7 cellular contexts compared by ENCODE assay signal in genomic region chr6:26172496-26172958, GRCh38.
DNase-seq lines count a peak whose midpoint lies in the region; ATAC-seq and TF ChIP-seq lines count a peak whose summit lies in the region.

No MANE protein-coding gene starts in this region.

- H3K9me3 ChIP-seq in hepatocyte (ENCODE audit: low read depth) (no peaks in the 10 kb centered on the region), sigmoid colon (no peaks in the 10 kb centered on the region)

- peaks cover 23% of the 10 kb centered on the region for H3K79me2 ChIP-seq in hepatocyte

- peak overlapping the region; percentile 71 for H3K4me3 ChIP-seq in hepatocyte
- H3K4me3 ChIP-seq in sigmoid colon: peak overlapping the region; percentile 59 to 74 (median 65)

- intact Hi-C loops in sigmoid colon (cut with DNase I): loop anchor here (5.0 to 10.0 kb wide), 3 partner anchors 115 to 425 kb away; partner anchors contain the start of genes ABT1 and HMGN4

- peaks cover 2% of the 10 kb centered on the region for H3K27me3 Mint-ChIP-seq in HFFc6 (ENCODE audit: insufficient read depth)

- H3K4me3 Mint-ChIP-seq in HFFc6: peak overlapping the region; percentile 97

- no peaks in the 10 kb centered on the region for H4K20me1 ChIP-seq in hepatocyte (ENCODE audit: insufficient read depth, poor library complexity, severe bottlenecking)

- no peak for ATAC-seq in HG03457 (IDR thresholded peaks at IDR 0.05; ENCODE audit: unreplicated experiment)

- WGBS in hepatocyte (ENCODE audit: low lambda C conversion rate, missing lambda C conversion rate): 10% methylated on average over 14 of the region's 14 CpGs
- WGBS in sigmoid colon, 2 donors: 0 to 4% methylated on average over 14 of the region's 14 CpGs

- peak overlapping the region; percentile 99 for H3K27ac Mint-ChIP-seq in HFFc6

- DNase-seq in GF-D8 (lab: John Stamatoyannopoulos, UW) (peak; percentile 28), HFFc6 (no peak), NCI-H748 (lab: John Stamatoyannopoulos, UW; ENCODE audit: unreplicated experiment) (peak; percentile 66), hepatocyte (ENCODE audit: low spot score) (peak; percentile 39), sigmoid colon (no peak)

- H3K36me3 Mint-ChIP-seq in HFFc6 (ENCODE audit: low read depth): no peaks in the 10 kb centered on the region

- H3K9me2 ChIP-seq in hepatocyte (replicated peaks; ENCODE audit: insufficient read depth): no peaks in the 10 kb centered on the region

- no peaks in the 10 kb centered on the region for H3K36me3 ChIP-seq in hepatocyte (replicated peaks; ENCODE audit: insufficient read depth, low read depth)
- no peaks in the 10 kb centered on the region for H3K36me3 ChIP-seq in sigmoid colon

- peak overlapping the region; percentile 79 for H3K4me2 ChIP-seq in hepatocyte

- no peaks in the 10 kb centered on the region for H3K9me3 Mint-ChIP-seq in HFFc6

- H2AFZ ChIP-seq in hepatocyte: peak overlapping the region; percentile 68

- TF ChIP-seq CTCF in HFFc6 (IDR thresholded peaks at IDR 0.05) (no peak), hepatocyte (IDR thresholded peaks at IDR 0.05; ENCODE audit: poor library complexity) (no peak), sigmoid colon (IDR thresholded peaks at IDR 0.05) (no peak)

- H3K27ac ChIP-seq in angular gyrus (ENCODE audit: low read depth, low read length) (peak overlapping the region; percentile 71), hepatocyte (peak overlapping the region; percentile 96), sigmoid colon (peak overlapping the region; percentile 94 to 98 (median 97))

- TF ChIP-seq POLR2A in sigmoid colon (IDR thresholded peaks at IDR 0.05): no peak

- H3K4me1 ChIP-seq in hepatocyte (ENCODE audit: insufficient read depth) (peaks cover 8% of the 10 kb centered on the region), sigmoid colon (peaks cover 0 to 19% (median 5%) of the 10 kb centered on the region in 4 donors)

- H3K4me1 Mint-ChIP-seq in HFFc6 (ENCODE audit: low read depth): peaks cover 43% of the 10 kb centered on the region

- TF ChIP-seq EP300 in sigmoid colon (IDR thresholded peaks at IDR 0.05): no peak

- no peaks in the 10 kb centered on the region for H3K27me3 ChIP-seq in hepatocyte
- H3K27me3 ChIP-seq in sigmoid colon: no peaks in the 10 kb centered on the region

Comparison
In these comparisons a context has a peak if more than half of its experiments do, and no peak if none do; other contexts are left out.
1. DNase-seq: peak in GF-D8 (single experiment), NCI-H748 (single experiment) and hepatocyte (single experiment); none in HFFc6 (single experiment) and sigmoid colon (single experiment).
2. Peak in every context shown above with its lines, with median percentiles within 50 percentile points of each other: H3K27ac ChIP-seq.